Comparison of ENCODE assay signal across 10 cellular contexts in genomic region chr1:201540846-201541735, GRCh38. TPM values are rescaled to one million over a fixed set of nuclear protein-coding genes. Genes with fewer than 3 reads are reported as not detected.
DNase-seq lines count a peak whose midpoint lies in the region; ATAC-seq, FAIRE-seq and TF ChIP-seq lines count a peak whose summit lies in the region.
"Had no signal": no experiment of that assay in that cellular context is flagged by ENCODE, and none has a peak within 500 bp of the region (broad histone marks: within the 10 kb centered on the region; RNA-seq: fewer than 3 reads in every experiment).

No MANE protein-coding gene starts in this region.

- H3K4me3 ChIP-seq in HUES48 (ENCODE audit: low read depth, low read length) (no peak overlapping the region), adipocyte (ENCODE audit: low read length) (peak overlapping the region; percentile 87)

- DNase-seq in adipocyte (ENCODE audit: low read depth), result no peak
- DNase-seq in substantia nigra (lab: John Stamatoyannopoulos, UW), result no peak
- DNase-seq in RCC 7860 (ENCODE audit: low spot score), result no peak
- no peak for DNase-seq in activated CD8-positive, alpha-beta T cell treated with anti-CD3 and anti-CD28 coated beads for 36 hours
- DNase-seq: activated CD4-positive, alpha-beta T cell treated with anti-CD3 and anti-CD28 coated beads for 4 hours had no signal

- no peak for FAIRE-seq in RCC 7860 (lab: Jason Lieb, UNC)

- H3K4me1 ChIP-seq in HUES48 (ENCODE audit: control insufficient read depth, insufficient read depth, low read length) (peaks cover 20% of the 10 kb centered on the region), adipocyte (ENCODE audit: control insufficient read depth, insufficient read depth, low read length) (peaks cover 67% of the 10 kb centered on the region)

- intact Hi-C loops in activated CD8-positive, alpha-beta T cell treated with anti-CD3 and anti-CD28 coated beads for 36 hours (cut with micrococcal nuclease), result no loop called here

- H3K27ac ChIP-seq in HUES48 (ENCODE audit: low read depth, low read length) (peak overlapping the region; percentile 23), layer of hippocampus (ENCODE audit: low read depth, low read length) (peak overlapping the region; percentile 90), substantia nigra (ENCODE audit: low read depth, low read length, poor library complexity, severe bottlenecking) (peak overlapping the region; percentile 96)

- H3K9me3 Mint-ChIP-seq in activated CD8-positive, alpha-beta T cell treated with anti-CD3 and anti-CD28 coated beads for 36 hours, result no peaks in the 10 kb centered on the region
- H3K9me3 Mint-ChIP-seq: natural killer cell treated with Interleukin-12 subunit alpha and Interleukin-12 subunit beta and Interleukin-15 and Interleukin-18, amount 100 ng/mL, for 72 hours had no signal

- no peak overlapping the region for H3K4me3 Mint-ChIP-seq in activated CD8-positive, alpha-beta T cell treated with anti-CD3 and anti-CD28 coated beads for 36 hours
- H3K4me3 Mint-ChIP-seq: natural killer cell treated with Interleukin-12 subunit alpha and Interleukin-12 subunit beta and Interleukin-15 and Interleukin-18, amount 100 ng/mL, for 72 hours had no signal

- H3K36me3 Mint-ChIP-seq in activated CD8-positive, alpha-beta T cell treated with anti-CD3 and anti-CD28 coated beads for 36 hours (ENCODE audit: low read depth), result no peaks in the 10 kb centered on the region
- H3K36me3 Mint-ChIP-seq: natural killer cell treated with Interleukin-12 subunit alpha and Interleukin-12 subunit beta and Interleukin-15 and Interleukin-18, amount 100 ng/mL, for 72 hours had no signal

- H3K27me3 ChIP-seq in HUES48 (ENCODE audit: control insufficient read depth, insufficient read depth, low read length), result peaks cover 64% of the 10 kb centered on the region
- no peaks in the 10 kb centered on the region for H3K27me3 ChIP-seq in adipocyte (replicated peaks; ENCODE audit: control insufficient read depth, insufficient read depth, low read length)
- no peaks in the 10 kb centered on the region for H3K27me3 ChIP-seq in layer of hippocampus (ENCODE audit: control insufficient read depth, insufficient read depth, low read length)

- no peaks in the 10 kb centered on the region for H3K36me3 ChIP-seq in HUES48 (ENCODE audit: control insufficient read depth, insufficient read depth, low read length)
- no peaks in the 10 kb centered on the region for H3K36me3 ChIP-seq in adipocyte (ENCODE audit: control insufficient read depth, insufficient read depth, low read length, severe bottlenecking)

- H3K9me3 ChIP-seq in HUES48 (ENCODE audit: control insufficient read depth, insufficient read depth, low read length), result no peaks in the 10 kb centered on the region
- H3K9me3 ChIP-seq in adipocyte (ENCODE audit: control insufficient read depth, low read length), result no peaks in the 10 kb centered on the region

- H3K4me1 Mint-ChIP-seq in activated CD8-positive, alpha-beta T cell treated with anti-CD3 and anti-CD28 coated beads for 36 hours (ENCODE audit: low read depth), result peaks cover 7% of the 10 kb centered on the region

- no peak for TF ChIP-seq CTCF in activated CD8-positive, alpha-beta T cell treated with anti-CD3 and anti-CD28 coated beads for 36 hours (IDR thresholded peaks at IDR 0.05)

- POLR2A ChIA-PET in activated CD8-positive, alpha-beta T cell treated with anti-CD3 and anti-CD28 coated beads for 36 hours (lab: Charles Lee), result no interaction called here

- CTCF ChIA-PET in activated CD8-positive, alpha-beta T cell treated with anti-CD3 and anti-CD28 coated beads for 36 hours (lab: Charles Lee), result interaction anchor here (1.6 kb wide), 1 partner anchor 28 kb away, joined by 6 read pairs; no protein-coding TSS in a partner anchor

- H3K27me3 Mint-ChIP-seq in activated CD8-positive, alpha-beta T cell treated with anti-CD3 and anti-CD28 coated beads for 36 hours, result peaks cover 54% of the 10 kb centered on the region

- no peak for ATAC-seq in GM18517 (IDR thresholded peaks at IDR 0.05; ENCODE audit: unreplicated experiment)
- no peak for ATAC-seq in GM18873 (IDR thresholded peaks at IDR 0.05; ENCODE audit: low FRiP score, unreplicated experiment)
- no peak for ATAC-seq in activated CD8-positive, alpha-beta T cell treated with anti-CD3 and anti-CD28 coated beads for 36 hours
- ATAC-seq: natural killer cell treated with Interleukin-12 subunit alpha and Interleukin-12 subunit beta and Interleukin-15 and Interleukin-18, amount 100 ng/mL, for 72 hours had no signal

- H3K27ac Mint-ChIP-seq in activated CD8-positive, alpha-beta T cell treated with anti-CD3 and anti-CD28 coated beads for 36 hours, result no peak overlapping the region
- H3K27ac Mint-ChIP-seq: natural killer cell treated with Interleukin-12 subunit alpha and Interleukin-12 subunit beta and Interleukin-15 and Interleukin-18, amount 100 ng/mL, for 72 hours had no signal

- H3K9ac ChIP-seq in HUES48 (ENCODE audit: low read depth, low read length), result no peak overlapping the region
- peak overlapping the region; percentile 86 for H3K9ac ChIP-seq in adipocyte (ENCODE audit: low read length)

RNA-seq across cellular contexts. Expression of gene NAV1, which starts 2.2 kb away (rescaled TPM):
- total RNA-seq in activated CD8-positive, alpha-beta T cell treated with anti-CD3 and anti-CD28 coated beads for 36 hours, result 1 to 10 TPM; 1.6 to 2.1 TPM

RNA-seq across cellular contexts. Expression of gene CSRP1, which starts 34.2 kb away (rescaled TPM):
- total RNA-seq in activated CD8-positive, alpha-beta T cell treated with anti-CD3 and anti-CD28 coated beads for 36 hours, result 10 to 100 TPM; 55.3 to 56.2 TPM

Comparison
In these comparisons a context has a peak if more than half of its experiments do, and no peak if none do; other contexts are left out.
1. H3K27ac ChIP-seq: peak in every context shown above with its lines; median percentile 96 in substantia nigra; 90 in layer of hippocampus; 23 in HUES48.